In genomic region chr5:150766265-150766664, GRCh38 we compare ENCODE assay signal across 20 cellular contexts.
"Had no signal": no experiment of that assay in that cellular context is flagged by ENCODE, and none has a peak within 500 bp of the region (broad histone marks: within the 10 kb centered on the region; RNA-seq: fewer than 3 reads in every experiment).

No MANE protein-coding gene starts in this region.

- H3K36me3 ChIP-seq: heart left ventricle, pancreas, right lobe of liver, tibial nerve had no signal

- H3K27ac ChIP-seq: epithelial cell of prostate, pancreas, right lobe of liver, skin epidermis had no signal

- H3K4me3 ChIP-seq: coronary artery, heart left ventricle, pancreas, right lobe of liver, skin epidermis, tibial nerve had no signal

- H3K4me3 Mint-ChIP-seq: activated CD4-positive, alpha-beta memory T cell treated with anti-CD3 and anti-CD28 coated beads, Interleukin-2, amount 10 ng/mL, durations not matched to agents 7 days and 5 days; activated CD4-positive, alpha-beta T cell treated with anti-CD3 and anti-CD28 coated beads, Interleukin-2, amount 10 ng/mL, durations not matched to agents 24 days and 14 days; activated naive CD8-positive, alpha-beta T cell treated with anti-CD3 and anti-CD28 coated beads, Interleukin-2, amount 50 U/mL, for 24 hours; endodermal cell; memory B cell; nephron; stimulated activated naive CD8-positive, alpha-beta T cell treated with anti-CD3 and anti-CD28 coated beads, Interleukin-15, amount 100 ng/mL, for 72 hours had no signal

- ATAC-seq: activated naive CD8-positive, alpha-beta T cell treated with anti-CD3 and anti-CD28 coated beads, Interleukin-2, amount 50 U/mL, for 24 hours; heart left ventricle; left ventricle myocardium superior; pancreas; right lobe of liver; stimulated activated naive CD8-positive, alpha-beta T cell treated with anti-CD3 and anti-CD28 coated beads, Interleukin-15, amount 100 ng/mL, for 72 hours had no signal

- H3K9me3 ChIP-seq: heart left ventricle, pancreas, right lobe of liver, tibial nerve had no signal

- H3K27me3 Mint-ChIP-seq: activated CD4-positive, alpha-beta memory T cell treated with anti-CD3 and anti-CD28 coated beads, Interleukin-2, amount 10 ng/mL, durations not matched to agents 7 days and 5 days; activated CD4-positive, alpha-beta T cell treated with anti-CD3 and anti-CD28 coated beads, Interleukin-2, amount 10 ng/mL, durations not matched to agents 24 days and 14 days; activated naive CD8-positive, alpha-beta T cell treated with anti-CD3 and anti-CD28 coated beads, Interleukin-2, amount 50 U/mL, for 24 hours; stimulated activated naive CD8-positive, alpha-beta T cell treated with anti-CD3 and anti-CD28 coated beads, Interleukin-15, amount 100 ng/mL, for 72 hours had no signal

- H3K27me3 ChIP-seq: heart left ventricle, pancreas, right lobe of liver, tibial nerve had no signal

- H3K9me3 Mint-ChIP-seq: activated naive CD8-positive, alpha-beta T cell treated with anti-CD3 and anti-CD28 coated beads, Interleukin-2, amount 50 U/mL, for 24 hours had no signal

- DNase-seq: activated CD4-positive, alpha-beta memory T cell treated with anti-CD3 and anti-CD28 coated beads, Interleukin-2, amount 10 ng/mL, durations not matched to agents 7 days and 5 days; activated CD4-positive, alpha-beta T cell treated with anti-CD3 and anti-CD28 coated beads, Interleukin-2, amount 10 ng/mL, durations not matched to agents 24 days and 14 days; activated gamma-delta T cell; activated naive CD4-positive, alpha-beta T cell treated with anti-CD3 and anti-CD28 coated beads, Interleukin-2, amount 50 U/mL, for 16 hours; activated naive CD8-positive, alpha-beta T cell treated with anti-CD3 and anti-CD28 coated beads, Interleukin-2, amount 50 U/mL, for 24 hours; cerebellar nuclear complex; endodermal cell; heart left ventricle; left ventricle myocardium superior; pancreas; right lobe of liver; stimulated activated CD4-positive, alpha-beta T cell treated with anti-CD3 and anti-CD28 coated beads, Interleukin-1b, Interleukin-23, amount 100 ng/mL, for 48 hours; stimulated activated naive CD8-positive, alpha-beta T cell treated with anti-CD3 and anti-CD28 coated beads, Interleukin-15, amount 100 ng/mL, for 72 hours; T-helper 9 cell had no signal

- H3K27ac Mint-ChIP-seq: activated CD4-positive, alpha-beta memory T cell treated with anti-CD3 and anti-CD28 coated beads, Interleukin-2, amount 10 ng/mL, durations not matched to agents 7 days and 5 days; activated CD4-positive, alpha-beta T cell treated with anti-CD3 and anti-CD28 coated beads, Interleukin-2, amount 10 ng/mL, durations not matched to agents 24 days and 14 days; activated naive CD8-positive, alpha-beta T cell treated with anti-CD3 and anti-CD28 coated beads, Interleukin-2, amount 50 U/mL, for 24 hours; endodermal cell; memory B cell; nephron; stimulated activated naive CD8-positive, alpha-beta T cell treated with anti-CD3 and anti-CD28 coated beads, Interleukin-15, amount 100 ng/mL, for 72 hours had no signal

- H3K36me3 Mint-ChIP-seq: memory B cell had no signal

- H3K4me1 Mint-ChIP-seq: endodermal cell, memory B cell had no signal
